In the genomic region with DNA sequence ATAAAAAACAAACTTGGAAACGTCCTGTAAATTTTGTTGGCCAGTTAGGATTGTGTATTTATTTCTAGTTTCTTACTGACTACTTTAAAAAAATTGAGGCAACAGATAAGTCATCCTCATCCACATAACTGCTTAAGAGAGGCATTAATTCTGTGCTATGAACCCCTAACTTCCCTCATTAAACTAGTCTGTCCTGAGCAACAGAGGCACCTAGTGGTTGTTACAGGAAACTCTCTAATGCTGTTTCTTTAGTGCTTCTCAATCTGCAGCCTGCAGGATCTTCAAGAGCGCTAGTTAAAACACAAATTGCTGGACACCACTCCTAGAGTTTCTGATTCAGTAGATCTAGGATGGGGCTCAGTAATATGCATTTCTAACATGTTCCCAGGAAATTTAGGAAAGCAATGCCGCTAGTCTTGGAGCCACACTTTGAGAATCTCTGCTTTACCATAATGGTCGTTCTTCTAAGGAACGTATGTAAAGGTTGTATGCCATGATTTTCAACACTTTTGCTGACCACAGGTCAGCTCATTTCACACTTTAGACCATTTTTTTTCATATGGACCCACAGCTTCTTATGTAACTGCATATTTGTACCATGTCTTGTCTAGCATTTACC, we compare ENCODE assay signal across 9 cellular contexts.
DNase-seq lines count a peak whose midpoint lies in the region; ATAC-seq and TF ChIP-seq lines count a peak whose summit lies in the region.
"Had no signal": no experiment of that assay in that cellular context is flagged by ENCODE, and none has a peak within 500 bp of the region (broad histone marks: within the 10 kb centered on the region; RNA-seq: fewer than 3 reads in every experiment).

No MANE protein-coding gene starts in this region.

- H3K27ac Mint-ChIP-seq in activated CD4-positive, alpha-beta T cell treated with anti-CD3 and anti-CD28 coated beads, Interleukin-2, amount 10 ng/mL, durations not matched to agents 24 days and 14 days: no peak overlapping the region
- H3K27ac Mint-ChIP-seq: activated naive CD8-positive, alpha-beta T cell had no signal

- no peaks in the 10 kb centered on the region for H3K4me1 Mint-ChIP-seq in activated CD4-positive, alpha-beta T cell treated with anti-CD3 and anti-CD28 coated beads, Interleukin-2, amount 10 ng/mL, durations not matched to agents 24 days and 14 days

- no peak overlapping the region for H3K4me3 ChIP-seq in smooth muscle cell

- TF ChIP-seq POLR2A in GM18505 (IDR thresholded peaks at IDR 0.05; ENCODE audit: borderline replicate concordance, extremely low read depth, insufficient read depth, insufficient read length): no peak

- in situ Hi-C loops in T47D (cut with HindIII; ENCODE audit: low pct_unique_long_range_greater_than_20kb, low sequenced_read_pairs): no loop called here

- H3K27me3 ChIP-seq in smooth muscle cell (ENCODE audit: low read depth): no peaks in the 10 kb centered on the region

- WGBS in smooth muscle cell (ENCODE audit: low lambda C conversion rate): 62% methylated on average over 5 of the region's 5 CpGs

- no peaks in the 10 kb centered on the region for H3K27me3 Mint-ChIP-seq in activated CD4-positive, alpha-beta T cell treated with anti-CD3 and anti-CD28 coated beads, Interleukin-2, amount 10 ng/mL, durations not matched to agents 24 days and 14 days

- TF ChIP-seq CTCF in smooth muscle cell (IDR thresholded peaks at IDR 0.05; ENCODE audit: borderline replicate concordance, insufficient read depth, poor library complexity, severe bottlenecking): no peak

- peaks cover 8% of the 10 kb centered on the region for H3K9me3 ChIP-seq in smooth muscle cell (replicated peaks; ENCODE audit: low read depth)

- no peaks in the 10 kb centered on the region for H4K20me1 ChIP-seq in smooth muscle cell (ENCODE audit: low read depth)

- H3K4me2 ChIP-seq in smooth muscle cell: no peak overlapping the region

- no peak overlapping the region for H2AFZ ChIP-seq in smooth muscle cell (ENCODE audit: low read depth)

- ATAC-seq in HG02623 (IDR thresholded peaks at IDR 0.05; ENCODE audit: unreplicated experiment): peak; percentile 73
- no peak for ATAC-seq in GM18505 (IDR thresholded peaks at IDR 0.05; ENCODE audit: unreplicated experiment)

- DNase-seq in activated CD4-positive, alpha-beta T cell treated with anti-CD3 and anti-CD28 coated beads, Interleukin-2, amount 10 ng/mL, durations not matched to agents 24 days and 14 days: peak; percentile 58
- DNase-seq in activated CD4-positive, alpha-beta T cell treated with anti-CD3 and anti-CD28 coated beads for 1 hour: no peak
- peak; percentile 33 for DNase-seq in NCI-H2029 (lab: John Stamatoyannopoulos, UW)
- DNase-seq in T47D (ENCODE audit: low read depth in 1 of 2, low spot score in 1 of 2): peak; percentile 7 to 64
- peak; percentile 12 for DNase-seq in renal cortical epithelial cell (ENCODE audit: low read depth)
- DNase-seq in smooth muscle cell (lab: John Stamatoyannopoulos, UW; ENCODE audit: unreplicated experiment): no peak

- intact Hi-C loops in activated CD4-positive, alpha-beta T cell treated with anti-CD3 and anti-CD28 coated beads, Interleukin-2, amount 10 ng/mL, durations not matched to agents 24 days and 14 days (cut with micrococcal nuclease): loop anchor here (2.0 kb wide), 1 partner anchor 144 kb away; no protein-coding TSS in a partner anchor

- no peaks in the 10 kb centered on the region for H3K36me3 Mint-ChIP-seq in activated CD4-positive, alpha-beta T cell treated with anti-CD3 and anti-CD28 coated beads, Interleukin-2, amount 10 ng/mL, durations not matched to agents 24 days and 14 days (ENCODE audit: low read depth)
- H3K36me3 Mint-ChIP-seq: activated naive CD8-positive, alpha-beta T cell had no signal

- no peak overlapping the region for H3K9ac ChIP-seq in smooth muscle cell (ENCODE audit: low read depth)

- no peaks in the 10 kb centered on the region for H3K36me3 ChIP-seq in smooth muscle cell (ENCODE audit: low read depth)

- H3K27ac ChIP-seq in smooth muscle cell (ENCODE audit: low read depth): no peak overlapping the region

- no peak overlapping the region for H3K4me3 Mint-ChIP-seq in activated CD4-positive, alpha-beta T cell treated with anti-CD3 and anti-CD28 coated beads, Interleukin-2, amount 10 ng/mL, durations not matched to agents 24 days and 14 days
- H3K4me3 Mint-ChIP-seq: activated naive CD8-positive, alpha-beta T cell had no signal

- no peaks in the 10 kb centered on the region for H3K9me3 Mint-ChIP-seq in activated CD4-positive, alpha-beta T cell treated with anti-CD3 and anti-CD28 coated beads, Interleukin-2, amount 10 ng/mL, durations not matched to agents 24 days and 14 days

- H3K79me2 ChIP-seq in smooth muscle cell (ENCODE audit: low read depth): no peaks in the 10 kb centered on the region

- no peaks in the 10 kb centered on the region for H3F3A ChIP-seq in smooth muscle cell (ENCODE audit: low read depth)

- H3K4me1 ChIP-seq in smooth muscle cell (ENCODE audit: low read depth): no peaks in the 10 kb centered on the region

Comparison
In these comparisons a context has a peak if more than half of its experiments do, and no peak if none do; other contexts are left out.
1. DNase-seq: peak in activated CD4-positive, alpha-beta T cell treated with anti-CD3 and anti-CD28 coated beads, Interleukin-2, amount 10 ng/mL, durations not matched to agents 24 days and 14 days (single experiment), NCI-H2029 (single experiment), T47D (2 of 2) and renal cortical epithelial cell (single experiment); none in activated CD4-positive, alpha-beta T cell treated with anti-CD3 and anti-CD28 coated beads for 1 hour (single experiment) and smooth muscle cell (single experiment).